20 cellular contexts compared by ENCODE assay signal in the genomic region with DNA sequence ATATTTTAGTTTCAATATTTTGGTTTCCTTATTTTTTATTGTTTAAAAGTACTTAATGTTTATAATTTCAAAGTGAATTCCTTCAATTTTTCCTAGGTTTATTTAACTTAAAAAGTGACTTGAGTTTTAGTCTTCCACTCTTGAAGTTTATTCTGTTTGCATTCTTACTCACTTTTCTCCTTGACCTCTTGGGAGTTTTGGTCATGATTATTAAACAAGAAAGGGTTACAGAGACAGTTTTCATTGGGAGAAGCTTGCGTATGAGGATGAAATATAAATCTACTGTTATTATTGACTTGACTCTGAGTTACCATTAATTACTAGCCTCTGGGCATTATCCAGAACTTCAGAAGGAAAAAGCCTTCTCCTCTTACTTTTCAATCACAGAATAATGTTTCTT.
DNase-seq lines count a peak whose midpoint lies in the region; ATAC-seq, FAIRE-seq and TF ChIP-seq lines count a peak whose summit lies in the region.
"Had no signal": no experiment of that assay in that cellular context is flagged by ENCODE, and none has a peak within 500 bp of the region (broad histone marks: within the 10 kb centered on the region; RNA-seq: fewer than 3 reads in every experiment).

No MANE protein-coding gene starts in this region.

- no peaks in the 10 kb centered on the region for H3K36me3 ChIP-seq in neuronal stem cell (replicated peaks in 1 of 2; ENCODE audit: control insufficient read depth in 2 of 2, insufficient read depth in 2 of 2, low read length in 2 of 2)
- H3K36me3 ChIP-seq: BLaER1, HAP-1 had no signal

- H3K27me3 ChIP-seq in neuronal stem cell (ENCODE audit: control insufficient read depth in 3 of 3, insufficient read depth in 3 of 3, low read depth in 1 of 3, low read length in 3 of 3), result no peaks in the 10 kb centered on the region
- H3K27me3 ChIP-seq: BLaER1 had no signal

- H4K8ac ChIP-seq in neuronal stem cell (ENCODE audit: low read depth, low read length), result no peak overlapping the region

- no peak overlapping the region for H3K4me3 ChIP-seq in fibroblast of villous mesenchyme (ENCODE audit: low read depth, low read length)
- H3K4me3 ChIP-seq in neuronal stem cell (ENCODE audit: low read length in 2 of 2), result no peak overlapping the region
- H3K4me3 ChIP-seq: BLaER1, HAP-1 had no signal

- H3K14ac ChIP-seq in neuronal stem cell (ENCODE audit: low read length), result no peak overlapping the region

- DNase-seq in EH (ENCODE audit: low read depth) (peak; percentile 9), fibroblast of villous mesenchyme (ENCODE audit: low read depth) (peak; percentile 76), foreskin melanocyte (no peak), NCI-H345 treated with DMSO at 0.1 percent for 48 hours (lab: John Stamatoyannopoulos, UW; ENCODE audit: unreplicated experiment) (no peak), neuronal stem cell (ENCODE audit: low spot score) (no peak)
- DNase-seq: CD4-positive, alpha-beta T cell; CD8-positive, alpha-beta memory T cell; DMS 273 treated with DMSO at 0.1 percent for 48 hours; DMS79; GF-D8; GOT3; HFFc6 had no signal

- ATAC-seq in GM21528 (IDR thresholded peaks at IDR 0.05; ENCODE audit: low FRiP score, unreplicated experiment), result no peak

- H3K27ac ChIP-seq in neuronal stem cell (replicated peaks; ENCODE audit: low read length), result no peak overlapping the region
- H3K27ac ChIP-seq: BLaER1 had no signal

- H3K9ac ChIP-seq in neuronal stem cell (ENCODE audit: low read depth, low read length, poor library complexity), result no peak overlapping the region
- H3K9ac ChIP-seq: BLaER1 had no signal

- WGBS in neuronal stem cell (ENCODE audit: extremely low coverage in 2 of 2, insufficient read length in 2 of 2, insufficient replicate concordance in 1 of 2), 2 donors, result no CpG with 5 or more reads among the region's 1 CpG

- H2BK5ac ChIP-seq in neuronal stem cell (ENCODE audit: low read length), result no peak overlapping the region

- no peak overlapping the region for H2AFZ ChIP-seq in neuronal stem cell (ENCODE audit: low read length)

- no peak overlapping the region for H3K4ac ChIP-seq in neuronal stem cell (ENCODE audit: low read length)

- H2AK5ac ChIP-seq in neuronal stem cell (ENCODE audit: low read depth, low read length), result no peak overlapping the region

- TF ChIP-seq CTCF in fibroblast of villous mesenchyme (IDR thresholded peaks at IDR 0.05; ENCODE audit: insufficient read depth, low read depth, low read length), result no peak

- H2BK120ac ChIP-seq in neuronal stem cell (ENCODE audit: low read depth, low read length), result no peak overlapping the region

- FAIRE-seq in colon (lab: Jason Lieb, UNC), result peak; percentile 36
- FAIRE-seq: D721Med, GM12891, GM18507, H54 had no signal

- no peak overlapping the region for H4K91ac ChIP-seq in neuronal stem cell (ENCODE audit: low read depth, low read length, poor library complexity)

- no peaks in the 10 kb centered on the region for H3K4me1 ChIP-seq in neuronal stem cell (ENCODE audit: control insufficient read depth in 2 of 2, insufficient read depth in 1 of 2, low read depth in 1 of 2, low read length in 2 of 2)
- H3K4me1 ChIP-seq: HAP-1 had no signal

- no peaks in the 10 kb centered on the region for H3K79me1 ChIP-seq in neuronal stem cell (ENCODE audit: low read depth, low read length)

- no peak overlapping the region for H3K18ac ChIP-seq in neuronal stem cell (ENCODE audit: low read length)

- H3K4me2 ChIP-seq in neuronal stem cell (ENCODE audit: insufficient read depth, low read length, poor library complexity, severe bottlenecking), result no peak overlapping the region
- H3K4me2 ChIP-seq: BLaER1 had no signal

- peaks cover 0 to 2% of the 10 kb centered on the region in 2 donors for H3K9me3 ChIP-seq in neuronal stem cell (replicated peaks in 1 of 2; ENCODE audit: control insufficient read depth in 2 of 2, insufficient read depth in 1 of 2, low read depth in 1 of 2, low read length in 2 of 2)
- H3K9me3 ChIP-seq: HAP-1 had no signal

- no peak overlapping the region for H3K23ac ChIP-seq in neuronal stem cell (ENCODE audit: low read depth, low read length, poor library complexity)

- H2BK15ac ChIP-seq in neuronal stem cell (ENCODE audit: low read length), result no peak overlapping the region

- H2BK12ac ChIP-seq in neuronal stem cell (ENCODE audit: low read length), result no peak overlapping the region

Comparison
In these comparisons a context has a peak if more than half of its experiments do, and no peak if none do; other contexts are left out.
1. DNase-seq: peak in EH (single experiment) and fibroblast of villous mesenchyme (single experiment); none in foreskin melanocyte (single experiment), NCI-H345 treated with DMSO at 0.1 percent for 48 hours (single experiment) and neuronal stem cell (single experiment).